In the genomic region with DNA sequence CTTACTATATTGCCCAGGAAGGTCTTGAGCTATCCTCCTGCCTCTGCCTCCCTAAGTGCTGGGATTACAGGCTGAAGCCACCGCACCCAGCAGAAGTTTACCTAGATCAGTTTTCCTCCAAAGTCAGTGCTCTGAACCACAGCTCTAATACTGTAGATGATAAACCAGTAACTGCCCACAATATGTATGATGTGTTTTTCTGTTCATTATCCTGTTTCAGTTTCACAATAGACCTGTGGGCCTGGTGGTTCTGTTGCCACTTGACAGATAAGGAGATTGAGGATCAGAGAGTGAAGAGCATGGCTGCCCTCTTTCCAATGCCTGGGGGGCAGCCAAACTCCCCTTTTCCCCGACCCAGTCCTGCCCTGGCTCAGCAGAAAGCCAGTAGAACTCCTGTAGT, we compare ENCODE assay signal across 22 cellular contexts.
DNase-seq lines count a peak whose midpoint lies in the region; ATAC-seq, FAIRE-seq and TF ChIP-seq lines count a peak whose summit lies in the region.
"Had no signal": no experiment of that assay in that cellular context is flagged by ENCODE, and none has a peak within 500 bp of the region (broad histone marks: within the 10 kb centered on the region; RNA-seq: fewer than 3 reads in every experiment).

No MANE protein-coding gene starts in this region.

- TF ChIP-seq CTCF in GM12878 (IDR thresholded peaks at IDR 0.05 in 2 of 3, conservative IDR thresholded peaks at IDR 0.05 in 1 of 3; ENCODE audit: control insufficient read depth in 2 of 3, extremely low read depth in 1 of 3, insufficient read depth in 1 of 3, low read depth in 3 of 3, low read length in 3 of 3) (no peak), body of pancreas (IDR thresholded peaks at IDR 0.05) (no peak)

- H3K36me3 ChIP-seq in GM12878 (ENCODE audit: control insufficient read depth in 2 of 2, insufficient read depth in 2 of 2, low read length in 1 of 2) (no peaks in the 10 kb centered on the region), body of pancreas (replicated peaks in 1 of 2; ENCODE audit: insufficient read depth in 1 of 2, low read depth in 2 of 2) (no peaks in the 10 kb centered on the region), HAP-1 (replicated peaks) (no peaks in the 10 kb centered on the region)
- H3K36me3 ChIP-seq: neutrophil, tibial artery had no signal

- H3K9me3 ChIP-seq in GM12878 (replicated peaks; ENCODE audit: control insufficient read depth, insufficient read depth, low read length) = no peaks in the 10 kb centered on the region
- H3K9me3 ChIP-seq in body of pancreas = no peaks in the 10 kb centered on the region
- no peaks in the 10 kb centered on the region for H3K9me3 ChIP-seq in HAP-1
- H3K9me3 ChIP-seq: neutrophil, tibial artery had no signal

- intact Hi-C loops in GM12878 (cut with micrococcal nuclease; ENCODE audit: unreplicated experiment) = no loop called here
- intact Hi-C loops in body of pancreas (cut with DNase I) = no loop called here

- H3K27me3 ChIP-seq in GM12878 (replicated peaks in 1 of 2; ENCODE audit: control insufficient read depth in 2 of 2, insufficient read depth in 2 of 2, low read length in 1 of 2) (no peaks in the 10 kb centered on the region; a peak in 1 of 4 replicates), body of pancreas (no peaks in the 10 kb centered on the region), HAP-1 (ENCODE audit: low read depth) (no peaks in the 10 kb centered on the region)
- H3K27me3 ChIP-seq: hepatocyte, tibial artery had no signal

- RAD21 ChIA-PET in GM12878 (lab: Charles Lee; ENCODE audit: unreplicated experiment) = no interaction called here

- POLR2A ChIA-PET in GM12878 (lab: Charles Lee) = no interaction called here

- TF ChIP-seq RAD21 in GM12878 (IDR thresholded peaks at IDR 0.05; ENCODE audit: insufficient read depth, low read depth, low read length) = no peak

- no peak for FAIRE-seq in GM12878 (lab: Jason Lieb, UNC)

- in situ Hi-C loops in GM12878 (cut with MboI) (no loop called here), HAP-1 (cut with MboI; ENCODE audit: low sequenced_read_pairs) (no loop called here)

- no peak for TF ChIP-seq EP300 in GM12878 (IDR thresholded peaks at IDR 0.05; ENCODE audit: borderline replicate concordance in 1 of 2, control insufficient read depth in 1 of 2, low read depth in 2 of 2, low read length in 2 of 2)

- no peaks in the 10 kb centered on the region for H3K79me2 ChIP-seq in GM12878 (ENCODE audit: control insufficient read depth, insufficient read depth, low read length)
- H3K79me2 ChIP-seq: hepatocyte had no signal

- no peak for TF ChIP-seq POLR2A in GM12878 (IDR thresholded peaks at IDR 0.05; ENCODE audit: low read depth, low read length)
- no peak for TF ChIP-seq POLR2A in body of pancreas (IDR thresholded peaks at IDR 0.05)

- no peak for DNase-seq in GM12878 (ENCODE audit: low read depth, low spot score)
- no peak for DNase-seq in body of pancreas
- no peak for DNase-seq in HAP-1 (ENCODE audit: low spot score in 2 of 2)
- DNase-seq: activated CD4-positive, alpha-beta T cell treated with anti-CD3 and anti-CD28 coated beads for 1 hour; activated T-cell treated with anti-CD3 and anti-CD28 coated beads, Interleukin-2, amount 50 U/mL, for 1 hour; AML-193; caudate nucleus; effector memory CD4-positive, alpha-beta T cell; NCI-H1436; NCI-H345; stimulated activated CD4-positive, alpha-beta T cell treated with anti-CD3 and anti-CD28 coated beads, Interleukin-4, amount 100 ng/mL, for 1 hour; stimulated activated CD8-positive, alpha-beta memory T cell treated with anti-CD3 and anti-CD28 coated beads, Interleukin-4, amount 100 ng/mL, for 48 hours; T-helper 9 cell; tibial artery had no signal

- no peaks in the 10 kb centered on the region for H4K20me1 ChIP-seq in GM12878 (ENCODE audit: control insufficient read depth, insufficient read depth)

- no peak overlapping the region for H2AFZ ChIP-seq in GM12878 (ENCODE audit: control insufficient read depth, low read depth, low read length)
- H2AFZ ChIP-seq: hepatocyte had no signal

- no TSS peak for BruUV-seq in GM12878 (replicated peaks; lab: Mats Ljungman, UMichigan)

- H3K27ac ChIP-seq in GM12878 (ENCODE audit: control insufficient read depth, insufficient read depth) = no peak overlapping the region
- no peak overlapping the region for H3K27ac ChIP-seq in body of pancreas
- H3K27ac ChIP-seq: hepatocyte, neutrophil, tibial artery had no signal

- 4% methylated on average over 2 of the region's 2 CpGs for WGBS in GM12878 (ENCODE audit: insufficient coverage, insufficient replicate concordance, low lambda C conversion rate, missing lambda C conversion rate)
- WGBS in body of pancreas, 2 donors = 56 to 86% methylated on average over 1 of the region's 2 CpGs

- no peaks in the 10 kb centered on the region for H3K4me1 ChIP-seq in GM12878 (ENCODE audit: control insufficient read depth, insufficient read depth, low read length)
- no peaks in the 10 kb centered on the region for H3K4me1 ChIP-seq in body of pancreas
- no peaks in the 10 kb centered on the region for H3K4me1 ChIP-seq in HAP-1

- ATAC-seq in GM18870 (IDR thresholded peaks at IDR 0.05; ENCODE audit: unreplicated experiment) (peak; percentile 90), GM21423 (IDR thresholded peaks at IDR 0.05; ENCODE audit: unreplicated experiment) (peak; percentile 86), HG03139 (IDR thresholded peaks at IDR 0.05; ENCODE audit: unreplicated experiment) (peak; percentile 79), GM12878 (peak; percentile 70), HG02852 (IDR thresholded peaks at IDR 0.05; ENCODE audit: unreplicated experiment) (no peak), body of pancreas (no peak), HG02840 (IDR thresholded peaks at IDR 0.05; ENCODE audit: low FRiP score, unreplicated experiment) (no peak)
- ATAC-seq: sciatic nerve had no signal

- CTCF ChIA-PET in GM12878 (lab: Yijun Ruan, JAX) = no interaction called here

- H3K9ac ChIP-seq in GM12878 (ENCODE audit: control insufficient read depth, insufficient read depth, low read length) = no peak overlapping the region

- H3K4me3 ChIP-seq in GM12878 = no peak overlapping the region
- H3K4me3 ChIP-seq in body of pancreas = no peak overlapping the region
- H3K4me3 ChIP-seq in HAP-1 = no peak overlapping the region
- H3K4me3 ChIP-seq: hepatocyte, tibial artery had no signal

- SMC1A ChIA-PET in GM12878 (lab: Charles Lee; ENCODE audit: uncharacterized antibody, unreplicated experiment) = no interaction called here

- no peak overlapping the region for H3K4me2 ChIP-seq in GM12878 (ENCODE audit: control insufficient read depth, insufficient read depth)
- H3K4me2 ChIP-seq: hepatocyte had no signal

TF ChIP-seq in GM12878, 131 proteins besides CTCF, POLR2A, EP300 and RAD21 (continues in another document):
- TF ChIP-seq MYB (IDR thresholded peaks at IDR 0.05; ENCODE audit: borderline replicate concordance, low read depth, low read length) (no peak), MEF2A (IDR thresholded peaks at IDR 0.05; ENCODE audit: insufficient read depth, low read depth, low read length) (no peak), ZBED1 (IDR thresholded peaks at IDR 0.05; ENCODE audit: borderline replicate concordance) (no peak), TCF3 (IDR thresholded peaks at IDR 0.05; ENCODE audit: borderline replicate concordance, insufficient read depth, low read depth, low read length) (no peak), EZH2 (IDR thresholded peaks at IDR 0.05; ENCODE audit: borderline replicate concordance, control insufficient read depth, low read depth, low read length) (no peak), NRF1 (conservative IDR thresholded peaks at IDR 0.05; ENCODE audit: low read depth, low read length) (no peak), SMC3 (IDR thresholded peaks at IDR 0.05; ENCODE audit: borderline replicate concordance, low read length) (no peak), SMAD5 (IDR thresholded peaks at IDR 0.05; ENCODE audit: low read depth) (no peak)
- TF ChIP-seq, protein P1, sequence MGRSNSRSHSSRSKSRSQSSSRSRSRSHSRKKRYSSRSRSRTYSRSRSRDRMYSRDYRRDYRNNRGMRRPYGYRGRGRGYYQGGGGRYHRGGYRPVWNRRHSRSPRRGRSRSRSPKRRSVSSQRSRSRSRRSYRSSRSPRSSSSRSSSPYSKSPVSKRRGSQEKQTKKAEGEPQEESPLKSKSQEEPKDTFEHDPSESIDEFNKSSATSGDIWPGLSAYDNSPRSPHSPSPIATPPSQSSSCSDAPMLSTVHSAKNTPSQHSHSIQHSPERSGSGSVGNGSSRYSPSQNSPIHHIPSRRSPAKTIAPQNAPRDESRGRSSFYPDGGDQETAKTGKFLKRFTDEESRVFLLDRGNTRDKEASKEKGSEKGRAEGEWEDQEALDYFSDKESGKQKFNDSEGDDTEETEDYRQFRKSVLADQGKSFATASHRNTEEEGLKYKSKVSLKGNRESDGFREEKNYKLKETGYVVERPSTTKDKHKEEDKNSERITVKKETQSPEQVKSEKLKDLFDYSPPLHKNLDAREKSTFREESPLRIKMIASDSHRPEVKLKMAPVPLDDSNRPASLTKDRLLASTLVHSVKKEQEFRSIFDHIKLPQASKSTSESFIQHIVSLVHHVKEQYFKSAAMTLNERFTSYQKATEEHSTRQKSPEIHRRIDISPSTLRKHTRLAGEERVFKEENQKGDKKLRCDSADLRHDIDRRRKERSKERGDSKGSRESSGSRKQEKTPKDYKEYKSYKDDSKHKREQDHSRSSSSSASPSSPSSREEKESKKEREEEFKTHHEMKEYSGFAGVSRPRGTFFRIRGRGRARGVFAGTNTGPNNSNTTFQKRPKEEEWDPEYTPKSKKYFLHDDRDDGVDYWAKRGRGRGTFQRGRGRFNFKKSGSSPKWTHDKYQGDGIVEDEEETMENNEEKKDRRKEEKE (IDR thresholded peaks at IDR 0.05) = no peak
- TF ChIP-seq, protein P2, sequence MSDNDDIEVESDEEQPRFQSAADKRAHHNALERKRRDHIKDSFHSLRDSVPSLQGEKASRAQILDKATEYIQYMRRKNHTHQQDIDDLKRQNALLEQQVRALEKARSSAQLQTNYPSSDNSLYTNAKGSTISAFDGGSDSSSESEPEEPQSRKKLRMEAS (IDR thresholded peaks at IDR 0.05; ENCODE audit: low read depth, low read length) = no peak
- TF ChIP-seq, protein P3, sequence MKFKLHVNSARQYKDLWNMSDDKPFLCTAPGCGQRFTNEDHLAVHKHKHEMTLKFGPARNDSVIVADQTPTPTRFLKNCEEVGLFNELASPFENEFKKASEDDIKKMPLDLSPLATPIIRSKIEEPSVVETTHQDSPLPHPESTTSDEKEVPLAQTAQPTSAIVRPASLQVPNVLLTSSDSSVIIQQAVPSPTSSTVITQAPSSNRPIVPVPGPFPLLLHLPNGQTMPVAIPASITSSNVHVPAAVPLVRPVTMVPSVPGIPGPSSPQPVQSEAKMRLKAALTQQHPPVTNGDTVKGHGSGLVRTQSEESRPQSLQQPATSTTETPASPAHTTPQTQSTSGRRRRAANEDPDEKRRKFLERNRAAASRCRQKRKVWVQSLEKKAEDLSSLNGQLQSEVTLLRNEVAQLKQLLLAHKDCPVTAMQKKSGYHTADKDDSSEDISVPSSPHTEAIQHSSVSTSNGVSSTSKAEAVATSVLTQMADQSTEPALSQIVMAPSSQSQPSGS (IDR thresholded peaks at IDR 0.05; ENCODE audit: low read length) = no peak

Comparison
In these comparisons a context has a peak if more than half of its experiments do, and no peak if none do; other contexts are left out.
1. ATAC-seq: peak in GM18870 (single experiment), GM21423 (single experiment), HG03139 (single experiment) and GM12878 (single experiment); none in HG02852 (single experiment), body of pancreas (single experiment) and HG02840 (single experiment).